ENCODE assay signal across 22 cellular contexts in genomic region chr22:27504360-27504759, GRCh38.
"Had no signal": no experiment of that assay in that cellular context is flagged by ENCODE, and none has a peak within 500 bp of the region (broad histone marks: within the 10 kb centered on the region; RNA-seq: fewer than 3 reads in every experiment).

No MANE protein-coding gene starts in this region.

- DNase-seq: activated CD4-positive, alpha-beta T cell treated with anti-CD3 and anti-CD28 coated beads for 1 hour; activated CD4-positive, alpha-beta T cell treated with anti-CD3 and anti-CD28 coated beads, Interleukin-2, amount 50 U/mL, for 1 hour; activated T-cell treated with anti-CD3 and anti-CD28 coated beads, Interleukin-2, amount 50 U/mL, for 1 hour; adrenal gland; brain microvascular endothelial cell; effector memory CD4-positive, alpha-beta T cell; foreskin melanocyte; glutamatergic neuron; immature natural killer cell; left ventricle myocardium inferior; midbrain; nucleus accumbens; stimulated activated CD4-positive, alpha-beta T cell treated with anti-CD3 and anti-CD28 coated beads, Interleukin-4, amount 100 ng/mL, for 1 hour; stimulated activated naive CD4-positive, alpha-beta T cell; T-cell; testis had no signal

- ATAC-seq: esophagus mucosa; natural killer cell treated with Interleukin-12 subunit alpha and Interleukin-12 subunit beta and Interleukin-15 and Interleukin-18, amount 100 ng/mL, for 72 hours; sciatic nerve; T-cell had no signal

- H2AFZ ChIP-seq: hepatocyte had no signal

- H3K27me3 ChIP-seq: adrenal gland, ascending aorta, brain microvascular endothelial cell, hepatocyte, testis had no signal

- H3K79me2 ChIP-seq: hepatocyte had no signal

- H3K27ac ChIP-seq: adrenal gland, ascending aorta, brain microvascular endothelial cell, hepatocyte, left ventricle myocardium inferior, testis, VCaP had no signal

- H3K4me3 ChIP-seq: adrenal gland, ascending aorta, hepatocyte, left ventricle myocardium inferior, testis had no signal

- H3K36me3 ChIP-seq: adrenal gland, ascending aorta, brain microvascular endothelial cell, left ventricle myocardium inferior had no signal

- H3K4me1 ChIP-seq: adrenal gland, left ventricle myocardium inferior, testis had no signal

- H3K4me2 ChIP-seq: hepatocyte had no signal

- H3K9me3 ChIP-seq: adrenal gland, ascending aorta, testis had no signal
